29 cellular contexts compared by ENCODE assay signal in genomic region chr6:165835410-165835851, GRCh38.
DNase-seq lines count a peak whose midpoint lies in the region; ATAC-seq, FAIRE-seq and TF ChIP-seq lines count a peak whose summit lies in the region.
"Had no signal": no experiment of that assay in that cellular context is flagged by ENCODE, and none has a peak within 500 bp of the region (broad histone marks: within the 10 kb centered on the region; RNA-seq: fewer than 3 reads in every experiment).

No MANE protein-coding gene starts in this region.

- H3K4me1 Mint-ChIP-seq in activated CD8-positive, alpha-beta T cell treated with anti-CD3 and anti-CD28 coated beads, Interleukin-2, amount 10 ng/mL, durations not matched to agents 7 days and 5 days (ENCODE audit: low read depth) = peaks cover 11% of the 10 kb centered on the region

- H3K4me3 ChIP-seq in Panc1 (ENCODE audit: low read depth in 2 of 2, low read length in 2 of 2) = peak overlapping the region in 1 of 2 experiments; percentile 11; a peak in 1 of 4 replicates
- no peak overlapping the region for H3K4me3 ChIP-seq in HepG2 (replicated peaks in 1 of 3; ENCODE audit: insufficient read depth in 1 of 3, low read depth in 2 of 3, low read length in 3 of 3)
- no peak overlapping the region for H3K4me3 ChIP-seq in skeletal muscle satellite cell (ENCODE audit: low read length)
- H3K4me3 ChIP-seq: gastroesophageal sphincter, lower lobe of right lung, psoas muscle had no signal

- H3K4me3 Mint-ChIP-seq in activated CD8-positive, alpha-beta T cell treated with anti-CD3 and anti-CD28 coated beads, Interleukin-2, amount 10 ng/mL, durations not matched to agents 7 days and 5 days = no peak overlapping the region
- H3K4me3 Mint-ChIP-seq: activated CD4-positive, alpha-beta T cell treated with anti-CD3 and anti-CD28 coated beads, Interleukin-2, amount 10 ng/mL, durations not matched to agents 24 days and 14 days; activated CD8-positive, alpha-beta memory T cell treated with anti-CD3 and anti-CD28 coated beads, Interleukin-2, amount 10 ng/mL, durations not matched to agents 7 days and 5 days; activated naive CD4-positive, alpha-beta T cell treated with anti-CD3 and anti-CD28 coated beads, Interleukin-2, amount 50 U/mL, for 24 hours; activated T-helper 1 cell treated with anti-CD3 and anti-CD28 coated beads, Interleukin-12 subunit alpha, Interleukin-12 subunit beta, Interleukin-2, Interleukin-4 antibody, amounts not matched to agents 30 ng/mL and 10 ng/mL and 1 ng/mL, durations not matched to agents 14 hours and 24 hours and 36 hours; CD4-positive, alpha-beta memory T cell; dendritic cell treated with granulocyte-macrophage colony-stimulating factor and Interleukin-4, amounts not matched to agents 40 ng/mL and 50 ng/mL, for 4 days; neural crest cell had no signal

- CTCF ChIA-PET in Panc1 (lab: Charles Lee) (no interaction called here), HepG2 (lab: Yijun Ruan, JAX; ENCODE audit: low intra/inter-chr PET ratio, low total read pairs) (no interaction called here)
- CTCF ChIA-PET in activated CD8-positive, alpha-beta T cell treated with anti-CD3 and anti-CD28 coated beads, Interleukin-2, amount 10 ng/mL, durations not matched to agents 7 days and 5 days (lab: Charles Lee) = no interaction called here

- BruUV-seq in Panc1 (replicated peaks; lab: Mats Ljungman, UMichigan) (no TSS peak), HepG2 (replicated peaks; lab: Mats Ljungman, UMichigan) (no TSS peak)

- peak overlapping the region; percentile 54 for H3K27ac ChIP-seq in Panc1 (ENCODE audit: low read length)
- no peak overlapping the region for H3K27ac ChIP-seq in HepG2 (ENCODE audit: extremely low read length, insufficient read depth, low read length)
- H3K27ac ChIP-seq: gastroesophageal sphincter, lower lobe of right lung, psoas muscle, WERI-Rb-1 had no signal

- TF ChIP-seq EP300 in HepG2 (IDR thresholded peaks at IDR 0.05; ENCODE audit: low read depth in 2 of 2, low read length in 2 of 2) (no peak), HepG2 (CRISPR knock-in tag; IDR thresholded peaks at IDR 0.05; ENCODE audit: borderline replicate concordance) (no peak)

- H3K27me3 Mint-ChIP-seq in activated CD8-positive, alpha-beta T cell treated with anti-CD3 and anti-CD28 coated beads, Interleukin-2, amount 10 ng/mL, durations not matched to agents 7 days and 5 days (ENCODE audit: low read depth) = peaks cover 14% of the 10 kb centered on the region

- 13% methylated on average over 6 of the region's 13 CpGs for WGBS in HepG2 (ENCODE audit: low lambda C conversion rate)

- no peaks in the 10 kb centered on the region for H3K36me3 Mint-ChIP-seq in activated CD8-positive, alpha-beta T cell treated with anti-CD3 and anti-CD28 coated beads, Interleukin-2, amount 10 ng/mL, durations not matched to agents 7 days and 5 days (ENCODE audit: low read depth)
- H3K36me3 Mint-ChIP-seq: activated CD8-positive, alpha-beta memory T cell treated with anti-CD3 and anti-CD28 coated beads, Interleukin-2, amount 10 ng/mL, durations not matched to agents 7 days and 5 days; activated naive CD4-positive, alpha-beta T cell treated with anti-CD3 and anti-CD28 coated beads, Interleukin-2, amount 50 U/mL, for 24 hours; CD4-positive, alpha-beta memory T cell had no signal

- FAIRE-seq in HepG2 (lab: Jason Lieb, UNC) = no peak
- FAIRE-seq: endometrium, islet of Langerhans, small intestine had no signal

- no peaks in the 10 kb centered on the region for H3K79me2 ChIP-seq in HepG2 (ENCODE audit: insufficient read depth, low read length)

- in situ Hi-C loops in G401 (cut with HindIII; ENCODE audit: low sequenced_read_pairs) (no loop called here), Panc1 (cut with HindIII; ENCODE audit: low pct_unique_long_range_greater_than_20kb, low sequenced_read_pairs) (no loop called here), HepG2 (cut with HindIII; ENCODE audit: extremely low pct_ligation_motif_present, low pct_unique_long_range_greater_than_20kb) (no loop called here)

- intact Hi-C loops in Panc1 (cut with micrococcal nuclease; ENCODE audit: unreplicated experiment) (no loop called here), HepG2 (cut with micrococcal nuclease; ENCODE audit: unreplicated experiment) (no loop called here)

- H3K36me3 ChIP-seq in Panc1 (ENCODE audit: control insufficient read depth, insufficient read depth, low read length) = no peaks in the 10 kb centered on the region
- H3K36me3 ChIP-seq in HepG2 (replicated peaks in 1 of 2; ENCODE audit: control insufficient read depth in 1 of 2, insufficient read depth in 2 of 2, low read length in 2 of 2) = no peaks in the 10 kb centered on the region
- H3K36me3 ChIP-seq in skeletal muscle satellite cell (ENCODE audit: insufficient read depth, low read length) = no peaks in the 10 kb centered on the region
- H3K36me3 ChIP-seq: gastroesophageal sphincter, lower lobe of right lung, WERI-Rb-1 had no signal

- H4K20me1 ChIP-seq in HepG2 (ENCODE audit: insufficient read depth, low read length) = no peaks in the 10 kb centered on the region

- no peak for TF ChIP-seq RAD21 in HepG2 (CRISPR knock-in tag; IDR thresholded peaks at IDR 0.05)

- no peak for TF ChIP-seq POLR2A in HepG2 (IDR thresholded peaks at IDR 0.05; ENCODE audit: insufficient read depth in 1 of 2, low read depth in 2 of 2, low read length in 2 of 2)

- ATAC-seq in Panc1 (peak; percentile 64), HepG2 (peak; percentile 36; the same call in 2 of the 3 replicates), HG02973 (IDR thresholded peaks at IDR 0.05; ENCODE audit: unreplicated experiment) (no peak)
- no peak for ATAC-seq in activated CD8-positive, alpha-beta T cell treated with anti-CD3 and anti-CD28 coated beads, Interleukin-2, amount 10 ng/mL, durations not matched to agents 7 days and 5 days
- ATAC-seq: activated CD8-positive, alpha-beta memory T cell treated with anti-CD3 and anti-CD28 coated beads, Interleukin-2, amount 10 ng/mL, durations not matched to agents 7 days and 5 days; gastroesophageal sphincter; psoas muscle had no signal

- H3K9me3 Mint-ChIP-seq in activated CD8-positive, alpha-beta T cell treated with anti-CD3 and anti-CD28 coated beads, Interleukin-2, amount 10 ng/mL, durations not matched to agents 7 days and 5 days (ENCODE audit: insufficient read depth) = no peaks in the 10 kb centered on the region
- H3K9me3 Mint-ChIP-seq: activated CD4-positive, alpha-beta T cell treated with anti-CD3 and anti-CD28 coated beads, Interleukin-2, amount 10 ng/mL, durations not matched to agents 24 days and 14 days; activated naive CD4-positive, alpha-beta T cell treated with anti-CD3 and anti-CD28 coated beads, Interleukin-2, amount 50 U/mL, for 24 hours; activated T-helper 1 cell treated with anti-CD3 and anti-CD28 coated beads, Interleukin-12 subunit alpha, Interleukin-12 subunit beta, Interleukin-2, Interleukin-4 antibody, amounts not matched to agents 30 ng/mL and 10 ng/mL and 1 ng/mL, durations not matched to agents 14 hours and 24 hours and 36 hours; dendritic cell treated with granulocyte-macrophage colony-stimulating factor and Interleukin-4, amounts not matched to agents 40 ng/mL and 50 ng/mL, for 4 days had no signal

- TF ChIP-seq CTCF in Panc1 (IDR thresholded peaks at IDR 0.05) (no peak), HepG2 (CRISPR knock-in tag; IDR thresholded peaks at IDR 0.05) (no peak)

- H3K4me1 ChIP-seq in Panc1 (ENCODE audit: control insufficient read depth, insufficient read depth, low read length) (peaks cover 5% of the 10 kb centered on the region; the same call in 1 of the 2 replicates), HepG2 (ENCODE audit: insufficient read depth, low read length) (no peaks in the 10 kb centered on the region), skeletal muscle satellite cell (ENCODE audit: control insufficient read depth, insufficient read depth, low read length) (peaks cover 13% of the 10 kb centered on the region)
- H3K4me1 ChIP-seq: psoas muscle had no signal

- DNase-seq in G401 (ENCODE audit: low spot score) (peak; percentile 52), Panc1 (ENCODE audit: low read depth, low spot score) (no peak), HepG2 (ENCODE audit: low spot score) (no peak)
- no peak for DNase-seq in activated CD8-positive, alpha-beta T cell treated with anti-CD3 and anti-CD28 coated beads, Interleukin-2, amount 10 ng/mL, durations not matched to agents 7 days and 5 days
- DNase-seq in NK-92 treated with Interleukin-12 subunit alpha and Interleukin-12 subunit beta, amount 100 ng/mL, for 24 hours (lab: John Stamatoyannopoulos, UW) = no peak
- DNase-seq: activated CD4-positive, alpha-beta T cell treated with anti-CD3 and anti-CD28 coated beads, Interleukin-2, amount 10 ng/mL, durations not matched to agents 24 days and 14 days; activated CD8-positive, alpha-beta memory T cell treated with anti-CD3 and anti-CD28 coated beads, Interleukin-2, amount 10 ng/mL, durations not matched to agents 7 days and 5 days; aorta; CD4-positive, alpha-beta memory T cell; central memory CD4-positive, alpha-beta T cell; DMS153; GDM1; lower lobe of right lung; NCI-H2171; NCI-H526 treated with DMSO at 0.1 percent for 48 hours; psoas muscle; SK-N-SH; small intestine; stimulated activated CD4-positive, alpha-beta T cell treated with anti-CD3 and anti-CD28 coated beads, Interleukin-1b, Interleukin-23, amount 100 ng/mL, for 48 hours; WERI-Rb-1 had no signal

- no peaks in the 10 kb centered on the region for H3K9me3 ChIP-seq in Panc1 (ENCODE audit: control insufficient read depth, insufficient read depth, low read depth, low read length)
- no peaks in the 10 kb centered on the region for H3K9me3 ChIP-seq in HepG2 (ENCODE audit: low read length)
- no peaks in the 10 kb centered on the region for H3K9me3 ChIP-seq in skeletal muscle satellite cell (replicated peaks; ENCODE audit: low read length)
- H3K9me3 ChIP-seq: gastroesophageal sphincter, lower lobe of right lung, psoas muscle, SK-N-SH had no signal

- H3K9ac ChIP-seq in HepG2 (ENCODE audit: insufficient read depth, low read depth, low read length) (no peak overlapping the region), skeletal muscle satellite cell (ENCODE audit: low read depth, low read length) (no peak overlapping the region)
- H3K9ac ChIP-seq: SK-N-SH had no signal

- H2AFZ ChIP-seq in HepG2 (ENCODE audit: low read length) = no peak overlapping the region

- H3K27me3 ChIP-seq in Panc1 (ENCODE audit: control insufficient read depth, insufficient read depth, low read length) (no peaks in the 10 kb centered on the region), HepG2 (ENCODE audit: control insufficient read depth in 1 of 2, insufficient read depth in 2 of 2, low read length in 2 of 2) (peaks cover 3 to 42% of the 10 kb centered on the region in 2 experiments; a peak in 4 of 5 replicates), skeletal muscle satellite cell (ENCODE audit: control insufficient read depth, insufficient read depth, low read length) (peaks cover 29% of the 10 kb centered on the region)

- no peak overlapping the region for H3K4me2 ChIP-seq in HepG2 (ENCODE audit: low read depth, low read length)
- H3K4me2 ChIP-seq in skeletal muscle satellite cell (ENCODE audit: low read length) = peak overlapping the region; percentile 59
- H3K4me2 ChIP-seq: SK-N-SH had no signal

- H3K27ac Mint-ChIP-seq in activated CD8-positive, alpha-beta T cell treated with anti-CD3 and anti-CD28 coated beads, Interleukin-2, amount 10 ng/mL, durations not matched to agents 7 days and 5 days = no peak overlapping the region
- H3K27ac Mint-ChIP-seq: activated CD4-positive, alpha-beta T cell treated with anti-CD3 and anti-CD28 coated beads, Interleukin-2, amount 10 ng/mL, durations not matched to agents 24 days and 14 days; activated CD8-positive, alpha-beta memory T cell treated with anti-CD3 and anti-CD28 coated beads, Interleukin-2, amount 10 ng/mL, durations not matched to agents 7 days and 5 days; activated naive CD4-positive, alpha-beta T cell treated with anti-CD3 and anti-CD28 coated beads, Interleukin-2, amount 50 U/mL, for 24 hours; activated T-helper 1 cell treated with anti-CD3 and anti-CD28 coated beads, Interleukin-12 subunit alpha, Interleukin-12 subunit beta, Interleukin-2, Interleukin-4 antibody, amounts not matched to agents 30 ng/mL and 10 ng/mL and 1 ng/mL, durations not matched to agents 14 hours and 24 hours and 36 hours; CD4-positive, alpha-beta memory T cell; dendritic cell treated with granulocyte-macrophage colony-stimulating factor and Interleukin-4, amounts not matched to agents 40 ng/mL and 50 ng/mL, for 4 days had no signal

- POLR2A ChIA-PET in Panc1 (lab: Charles Lee) = no interaction called here
- POLR2A ChIA-PET in HepG2 (lab: Yijun Ruan, JAX) = no interaction called here
- POLR2A ChIA-PET in activated CD8-positive, alpha-beta T cell treated with anti-CD3 and anti-CD28 coated beads, Interleukin-2, amount 10 ng/mL, durations not matched to agents 7 days and 5 days (lab: Charles Lee) = no interaction called here

Comparison
In these comparisons a context has a peak if more than half of its experiments do, and no peak if none do; other contexts are left out.
1. ATAC-seq: peak in Panc1 (single experiment) and HepG2 (single experiment); none in activated CD8-positive, alpha-beta T cell treated with anti-CD3 and anti-CD28 coated beads, Interleukin-2, amount 10 ng/mL, durations not matched to agents 7 days and 5 days (single experiment) and HG02973 (single experiment).